ENCODE assay signal across 8 cellular contexts in the genomic region with DNA sequence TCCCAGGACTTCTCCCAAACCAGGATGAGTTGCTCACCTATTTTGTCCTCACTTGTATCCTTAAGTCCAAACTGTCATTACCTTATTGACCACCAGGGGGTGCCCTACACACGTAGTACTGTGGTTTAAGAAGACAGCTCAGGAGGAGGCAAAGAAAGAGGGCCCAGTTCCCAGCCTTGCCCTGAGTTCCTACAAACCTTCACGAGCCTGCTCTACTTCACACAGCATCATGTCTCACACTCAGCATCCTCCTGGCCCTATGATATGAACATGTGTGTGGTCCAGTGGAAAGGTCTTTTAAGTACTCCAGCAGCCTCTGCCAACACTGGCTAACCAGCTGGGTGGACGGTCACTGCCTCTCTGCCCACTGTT. TPM values are rescaled to one million over a fixed set of nuclear protein-coding genes. Genes with fewer than 3 reads are reported as not detected.
DNase-seq lines count a peak whose midpoint lies in the region; ATAC-seq, FAIRE-seq and TF ChIP-seq lines count a peak whose summit lies in the region.

No MANE protein-coding gene starts in this region.

- TF ChIP-seq CTCF in AG10803 (conservative IDR thresholded peaks at IDR 0.05; ENCODE audit: low read length) (peak; percentile 88), activated B cell treated with CpG ODN at 0.5 μM for 24 hours (IDR thresholded peaks at IDR 0.05) (no peak), mammary epithelial cell (conservative IDR thresholded peaks at IDR 0.05 in 1 of 2, IDR thresholded peaks at IDR 0.05 in 1 of 2; ENCODE audit: extremely low read depth in 1 of 2, insufficient read depth in 1 of 2, low read depth in 1 of 2, low read length in 2 of 2) (peak; percentile 77 to 79), kidney (IDR thresholded peaks at IDR 0.05; ENCODE audit: borderline replicate concordance, extremely low read depth, insufficient read depth) (peak; percentile 94)

- WGBS in mammary epithelial cell (ENCODE audit: low coverage, missing lambda C conversion rate): 37% methylated on average over 3 of the region's 3 CpGs

- CTCF ChIA-PET in activated B cell treated with CpG ODN at 0.5 μM for 24 hours (lab: Charles Lee) (interaction anchor here (0.5 to 4.9 kb wide), 29 partner anchors 8 to 701 kb away, joined by 3 to 90 read pairs (median 7); partner anchors contain the start of genes CCDC106, FIZ1, U2AF2 and ZNF524), mammary epithelial cell (lab: Charles Lee; ENCODE audit: low non-redundant PET) (interaction anchor here (0.5 to 1.2 kb wide), 8 partner anchors 27 to 701 kb away, joined by 3 to 5 read pairs (median 4); partner anchors contain the start of genes PPP1R12C, PPP6R1 and ZNF865)

- peaks cover 40% of the 10 kb centered on the region for H3K4me1 Mint-ChIP-seq in activated B cell treated with CpG ODN at 0.5 μM for 24 hours

- H3K4me3 Mint-ChIP-seq in activated B cell treated with CpG ODN at 0.5 μM for 24 hours: peak overlapping the region; percentile 60

- BruUV-seq in mammary epithelial cell (replicated peaks; lab: Mats Ljungman, UMichigan): no TSS peak

- H3K4me3 ChIP-seq in AG10803 (ENCODE audit: low read length) (no peak overlapping the region), mammary epithelial cell (replicated peaks in 1 of 3; ENCODE audit: insufficient read depth in 1 of 3, low read depth in 2 of 3, low read length in 3 of 3) (no peak overlapping the region), kidney (ENCODE audit: low read length in 2 of 2) (no peak overlapping the region)

- peak overlapping the region; percentile 35 for H2AFZ ChIP-seq in mammary epithelial cell (ENCODE audit: low read depth, low read length)

- H3K9ac ChIP-seq in mammary epithelial cell (ENCODE audit: insufficient read depth, low read length) (no peak overlapping the region), kidney (ENCODE audit: low read length in 2 of 2) (peak overlapping the region in 1 of 2 donors; percentile 41)

- H3K27me3 ChIP-seq in mammary epithelial cell (ENCODE audit: insufficient read depth, low read length): no peaks in the 10 kb centered on the region

- no peaks in the 10 kb centered on the region for H3K9me3 Mint-ChIP-seq in activated B cell treated with CpG ODN at 0.5 μM for 24 hours

- no peak overlapping the region for H3K27ac ChIP-seq in mammary epithelial cell (ENCODE audit: insufficient read depth, low read depth, low read length)
- H3K27ac ChIP-seq in kidney (ENCODE audit: low read depth in 2 of 2, low read length in 2 of 2): no peak overlapping the region

- peak overlapping the region; percentile 37 for H3K27ac Mint-ChIP-seq in activated B cell treated with CpG ODN at 0.5 μM for 24 hours

- ATAC-seq in activated B cell treated with CpG ODN at 0.5 μM for 24 hours (ENCODE audit: low read depth) (peak; percentile 57), GM18907 (IDR thresholded peaks at IDR 0.05; ENCODE audit: unreplicated experiment) (no peak)

- H3K9me3 ChIP-seq in mammary epithelial cell (replicated peaks; ENCODE audit: insufficient read depth, low read length) (no peaks in the 10 kb centered on the region), kidney (ENCODE audit: control insufficient read depth in 1 of 2, low read length in 2 of 2) (no peaks in the 10 kb centered on the region)

- intact Hi-C loops in activated B cell treated with CpG ODN at 0.5 μM for 24 hours (cut with micrococcal nuclease): loop anchor here (1.0 kb wide), 2 partner anchors 21 to 491 kb away; no protein-coding TSS in a partner anchor
- intact Hi-C loops in mammary epithelial cell (cut with micrococcal nuclease): loop anchor here (1.0 to 10.0 kb wide), 6 partner anchors 21 to 682 kb away; partner anchors contain the start of gene ZSCAN5A
- intact Hi-C loops in kidney (cut with DNase I): no loop called here

- no peak overlapping the region for H3K4me2 ChIP-seq in mammary epithelial cell (ENCODE audit: insufficient read depth, low read depth, low read length)

- FAIRE-seq in kidney (lab: Jason Lieb, UNC): no peak

- peaks cover 27% of the 10 kb centered on the region for H3K79me2 ChIP-seq in mammary epithelial cell (ENCODE audit: insufficient read depth, low read length)

- peaks cover 17% of the 10 kb centered on the region for H3K36me3 Mint-ChIP-seq in activated B cell treated with CpG ODN at 0.5 μM for 24 hours (ENCODE audit: low read depth)

- dilution Hi-C loops in mammary epithelial cell (cut with HindIII; ENCODE audit: low sequenced_read_pairs): no loop called here

- POLR2A ChIA-PET in activated B cell treated with CpG ODN at 0.5 μM for 24 hours (lab: Charles Lee): interaction anchor here (0.6 to 3.0 kb wide), 18 partner anchors 8 to 722 kb away, joined by 3 to 22 read pairs (median 6); partner anchors contain the start of genes FIZ1, ISOC2, U2AF2 and ZNF581

- H3K4me1 ChIP-seq in mammary epithelial cell (ENCODE audit: insufficient read depth, low read length) (peaks cover 14% of the 10 kb centered on the region), kidney (ENCODE audit: control insufficient read depth in 1 of 2, insufficient read depth in 1 of 2, low read depth in 1 of 2, low read length in 2 of 2) (peaks cover 7 to 18% of the 10 kb centered on the region in 2 donors)

- H3K27me3 Mint-ChIP-seq in activated B cell treated with CpG ODN at 0.5 μM for 24 hours: no peaks in the 10 kb centered on the region

- H3K36me3 ChIP-seq in mammary epithelial cell (ENCODE audit: insufficient read depth, low read length) (no peaks in the 10 kb centered on the region), kidney (ENCODE audit: control insufficient read depth in 1 of 2, insufficient read depth in 2 of 2, low read length in 2 of 2) (no peaks in the 10 kb centered on the region)

- in situ Hi-C loops in mammary epithelial cell (cut with MboI; ENCODE audit: low sequenced_read_pairs in 2 of 2): loop anchor here (5.0 to 25.0 kb wide), 2 partner anchors 115 to 495 kb away; partner anchors contain the start of gene TNNT1 (in 1 of the 2)

- peak; percentile 95 for DNase-seq in AG10803 (ENCODE audit: low read depth)
- peak; percentile 68 for DNase-seq in HCEC 1CT
- DNase-seq in NCI-H446 (lab: John Stamatoyannopoulos, UW): peak; percentile 95
- peak; percentile 44 for DNase-seq in activated B cell treated with CpG ODN at 0.5 μM for 24 hours
- peak; percentile 84 for DNase-seq in mammary epithelial cell
- DNase-seq in kidney: no peak
- DNase-seq in stimulated activated CD4-positive, alpha-beta T cell treated with anti-CD3 and anti-CD28 coated beads, Interleukin-1b, Interleukin-23, amount 100 ng/mL, for 24 hours (ENCODE audit: low read depth in 4 of 4, low spot score in 1 of 4): peak; percentile 82 to 91 (median 86)

- H4K20me1 ChIP-seq in mammary epithelial cell (ENCODE audit: insufficient read depth, low read length): no peaks in the 10 kb centered on the region

RNA-seq across cellular contexts. Expression of gene ZNF784, which starts 8.1 kb away (rescaled TPM):
- total RNA-seq in activated B cell treated with CpG ODN at 0.5 μM for 24 hours (8.7 and 8.9 TPM in 2 replicates), mammary epithelial cell (1 to 10 TPM; 4.2 to 6.1 TPM), kidney (9.8 TPM)
- polyA plus RNA-seq in mammary epithelial cell (2.7 TPM), kidney (ENCODE audit: insufficient read depth, low read depth, low replicate concordance) (6.6 TPM)
- 6.7 TPM for polyA minus RNA-seq in mammary epithelial cell

RNA-seq across cellular contexts. Expression of gene ZNF580, which starts 8.4 kb away (rescaled TPM):
- total RNA-seq in activated B cell treated with CpG ODN at 0.5 μM for 24 hours (55.0 and 81.2 TPM in 2 replicates), mammary epithelial cell (10 to 100 TPM in 1 of 2 donors, 1 to 10 TPM in 1; 7.5 to 30.1 TPM), kidney (56.8 TPM)
- polyA plus RNA-seq in mammary epithelial cell (6.7 TPM), kidney (ENCODE audit: insufficient read depth, low read depth, low replicate concordance) (47.0 TPM)
- polyA minus RNA-seq in mammary epithelial cell: 42.1 TPM

RNA-seq across cellular contexts. Expression of gene ZNF581, which starts 11.0 kb away (rescaled TPM):
- 42.7 and 46.5 TPM in 2 replicates for total RNA-seq in activated B cell treated with CpG ODN at 0.5 μM for 24 hours
- total RNA-seq in mammary epithelial cell: 10 to 100 TPM; 19.8 to 30.4 TPM
- 18.4 TPM for polyA plus RNA-seq in mammary epithelial cell
- 13.3 TPM for polyA minus RNA-seq in mammary epithelial cell
- total RNA-seq in kidney: 23.6 TPM
- 22.0 TPM for polyA plus RNA-seq in kidney (ENCODE audit: insufficient read depth, low read depth, low replicate concordance)

RNA-seq across cellular contexts. Expression of gene CCDC106, which starts 15.6 kb away (rescaled TPM):
- total RNA-seq in activated B cell treated with CpG ODN at 0.5 μM for 24 hours (14.0 and 14.4 TPM in 2 replicates), mammary epithelial cell (1 to 10 TPM; 5.5 to 7.0 TPM), kidney (22.7 TPM)
- polyA plus RNA-seq in mammary epithelial cell (2.0 TPM), kidney (ENCODE audit: insufficient read depth, low read depth, low replicate concordance) (51.9 TPM)
- polyA minus RNA-seq in mammary epithelial cell: 0.31 TPM

RNA-seq across cellular contexts. Expression of gene U2AF2, which starts 22.4 kb away (rescaled TPM):
- 256 and 273 TPM in 2 replicates for total RNA-seq in activated B cell treated with CpG ODN at 0.5 μM for 24 hours
- total RNA-seq in mammary epithelial cell: 100 to 1,000 TPM in 1 of 2 donors, 10 to 100 TPM in 1; 71.3 to 219 TPM
- polyA plus RNA-seq in mammary epithelial cell: 92.2 TPM
- polyA minus RNA-seq in mammary epithelial cell: 122 TPM
- total RNA-seq in kidney: 161 TPM
- 54.8 TPM for polyA plus RNA-seq in kidney (ENCODE audit: insufficient read depth, low read depth, low replicate concordance)
